Comparison of ENCODE assay signal across 1 cellular context in the genomic region with DNA sequence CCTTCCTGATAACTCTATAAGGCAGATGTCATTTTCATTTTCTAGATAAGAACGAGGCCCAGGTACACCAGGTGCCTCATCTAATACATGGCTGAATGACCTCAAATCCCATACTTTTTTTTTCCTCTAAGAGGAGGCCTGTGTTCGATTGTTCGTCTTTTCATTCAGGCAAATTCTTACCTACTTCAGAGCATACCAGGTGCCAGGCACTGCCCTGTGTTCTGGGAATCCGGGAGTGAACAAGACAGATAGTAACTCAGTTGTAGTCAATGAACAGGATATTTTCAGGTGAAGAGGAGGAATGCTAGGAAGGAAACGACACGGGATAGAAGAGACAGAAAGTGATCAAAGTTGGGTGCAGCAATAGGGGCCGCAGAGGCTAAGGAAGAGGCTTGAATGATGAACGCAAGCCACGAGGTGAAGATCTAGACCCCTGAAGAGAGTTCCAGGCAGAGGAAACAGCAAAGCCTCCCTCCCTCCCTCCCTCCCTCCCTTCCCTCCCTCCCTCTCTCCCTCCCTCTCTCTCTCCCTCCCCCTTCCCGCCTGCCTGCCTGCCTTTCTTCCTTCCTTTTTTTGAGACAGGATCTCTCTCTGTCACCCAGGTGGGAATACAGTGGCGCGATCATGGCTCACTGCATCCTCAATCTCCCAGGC.
TF ChIP-seq lines count a peak whose summit lies in the region.

No MANE protein-coding gene starts in this region.

TF ChIP-seq in K562, 482 proteins besides CTCF, POLR2A, EP300 and RAD21 (continued from another document and continues in another):
- TF ChIP-seq ZBTB40 (IDR thresholded peaks at IDR 0.05) (no peak), ZBTB40 (CRISPR knock-in tag; IDR thresholded peaks at IDR 0.05) (no peak), FOXP1 (CRISPR knock-in tag; IDR thresholded peaks at IDR 0.05) (no peak), TEAD2 (tag; IDR thresholded peaks at IDR 0.05) (no peak), HOMEZ (CRISPR knock-in tag; IDR thresholded peaks at IDR 0.05) (no peak), TCFL5 (CRISPR knock-in tag; conservative IDR thresholded peaks at IDR 0.05) (no peak), VEZF1 (CRISPR knock-in tag; IDR thresholded peaks at IDR 0.05) (peak; percentile 34; the same call in 1 of the 2 replicates), ARID4B (CRISPR knock-in tag; IDR thresholded peaks at IDR 0.05) (no peak), NUFIP1 (IDR thresholded peaks at IDR 0.05; ENCODE audit: partially characterized antibody) (no peak), KLF10 (CRISPR knock-in tag; IDR thresholded peaks at IDR 0.05) (no peak), ZBTB9 (CRISPR knock-in tag; IDR thresholded peaks at IDR 0.05) (no peak), USF1 (CRISPR knock-in tag; IDR thresholded peaks at IDR 0.05) (no peak), KDM4B (IDR thresholded peaks at IDR 0.05; ENCODE audit: borderline replicate concordance in 2 of 2, low read depth in 1 of 2) (no peak), ZNF217 (CRISPR knock-in tag; IDR thresholded peaks at IDR 0.05) (no peak), ZNF766 (CRISPR knock-in tag; conservative IDR thresholded peaks at IDR 0.05) (no peak), POLR2G (IDR thresholded peaks at IDR 0.05; ENCODE audit: low read depth, low read length) (no peak), TSHZ1 (CRISPR knock-in tag; IDR thresholded peaks at IDR 0.05) (no peak), POLR2AphosphoS2 (IDR thresholded peaks at IDR 0.05; ENCODE audit: low read length) (no peak), EWSR1 (IDR thresholded peaks at IDR 0.05; ENCODE audit: borderline replicate concordance, low read depth, partially characterized antibody) (peak; percentile 92), SAFB (IDR thresholded peaks at IDR 0.05; ENCODE audit: borderline replicate concordance, low read depth, low read length) (no peak), ELF1 (tag; IDR thresholded peaks at IDR 0.05) (no peak), HMG20A (CRISPR knock-in tag; conservative IDR thresholded peaks at IDR 0.05) (no peak)
- TF ChIP-seq, protein P1, sequence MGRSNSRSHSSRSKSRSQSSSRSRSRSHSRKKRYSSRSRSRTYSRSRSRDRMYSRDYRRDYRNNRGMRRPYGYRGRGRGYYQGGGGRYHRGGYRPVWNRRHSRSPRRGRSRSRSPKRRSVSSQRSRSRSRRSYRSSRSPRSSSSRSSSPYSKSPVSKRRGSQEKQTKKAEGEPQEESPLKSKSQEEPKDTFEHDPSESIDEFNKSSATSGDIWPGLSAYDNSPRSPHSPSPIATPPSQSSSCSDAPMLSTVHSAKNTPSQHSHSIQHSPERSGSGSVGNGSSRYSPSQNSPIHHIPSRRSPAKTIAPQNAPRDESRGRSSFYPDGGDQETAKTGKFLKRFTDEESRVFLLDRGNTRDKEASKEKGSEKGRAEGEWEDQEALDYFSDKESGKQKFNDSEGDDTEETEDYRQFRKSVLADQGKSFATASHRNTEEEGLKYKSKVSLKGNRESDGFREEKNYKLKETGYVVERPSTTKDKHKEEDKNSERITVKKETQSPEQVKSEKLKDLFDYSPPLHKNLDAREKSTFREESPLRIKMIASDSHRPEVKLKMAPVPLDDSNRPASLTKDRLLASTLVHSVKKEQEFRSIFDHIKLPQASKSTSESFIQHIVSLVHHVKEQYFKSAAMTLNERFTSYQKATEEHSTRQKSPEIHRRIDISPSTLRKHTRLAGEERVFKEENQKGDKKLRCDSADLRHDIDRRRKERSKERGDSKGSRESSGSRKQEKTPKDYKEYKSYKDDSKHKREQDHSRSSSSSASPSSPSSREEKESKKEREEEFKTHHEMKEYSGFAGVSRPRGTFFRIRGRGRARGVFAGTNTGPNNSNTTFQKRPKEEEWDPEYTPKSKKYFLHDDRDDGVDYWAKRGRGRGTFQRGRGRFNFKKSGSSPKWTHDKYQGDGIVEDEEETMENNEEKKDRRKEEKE (IDR thresholded peaks at IDR 0.05; ENCODE audit: borderline replicate concordance in 1 of 2, control insufficient read depth in 1 of 2, low read depth in 2 of 2, low read length in 1 of 2) = peak in 1 of 2 experiments; percentile 77; a peak in 1 of 4 replicates
